Comparison of ENCODE assay signal across 1 cellular context in the genomic region with DNA sequence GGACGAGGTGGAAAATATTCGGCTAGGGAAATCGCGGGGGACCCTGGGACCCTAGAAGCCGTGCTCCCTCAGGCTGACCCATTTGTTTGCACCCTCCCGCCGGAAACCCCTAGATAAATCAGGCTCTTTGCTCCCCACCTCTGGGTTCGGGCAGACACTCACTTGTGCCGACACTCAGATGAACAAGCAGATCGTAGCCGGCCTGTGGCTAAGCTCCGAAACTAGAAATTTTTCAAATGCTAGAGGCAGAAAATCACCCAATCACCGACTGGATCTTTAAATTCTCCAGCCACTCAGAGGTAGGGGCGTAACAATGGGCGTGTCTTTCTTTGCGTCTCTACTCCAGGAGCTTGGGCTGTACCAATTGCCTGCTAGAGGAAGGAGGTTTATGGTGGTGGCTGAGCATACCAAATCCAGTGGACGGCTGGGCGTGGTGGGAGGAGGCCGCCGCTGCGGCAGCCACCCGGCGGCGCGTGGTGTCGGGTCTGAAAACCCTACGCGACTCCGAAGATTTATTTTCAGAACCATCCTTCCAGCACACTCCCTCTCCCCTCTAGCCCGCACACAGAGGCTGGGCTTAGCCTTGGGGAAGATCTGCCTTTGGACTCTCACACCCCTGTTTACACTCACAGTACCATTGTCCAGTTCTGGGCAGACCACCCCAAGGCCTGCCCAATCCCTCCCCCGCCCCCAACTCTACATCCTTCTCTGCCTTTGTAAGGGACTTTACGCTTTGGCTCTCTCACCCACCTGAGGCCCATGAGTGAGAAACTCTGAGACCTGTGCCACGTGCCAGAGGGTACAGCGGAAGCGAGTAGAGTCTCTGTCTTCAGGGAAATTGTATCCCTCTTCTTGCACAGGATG.
TF ChIP-seq lines count a peak whose summit lies in the region.

TSS of gene PIF1 (minus strand) at position 217 of the 864 bp plus-strand sequence. CDS start 1,312 bp downstream, outside the sequence.

TF ChIP-seq in K562, 482 proteins besides CTCF, POLR2A, EP300 and RAD21 (continued from another document and continues in another):
- TF ChIP-seq, protein P1, sequence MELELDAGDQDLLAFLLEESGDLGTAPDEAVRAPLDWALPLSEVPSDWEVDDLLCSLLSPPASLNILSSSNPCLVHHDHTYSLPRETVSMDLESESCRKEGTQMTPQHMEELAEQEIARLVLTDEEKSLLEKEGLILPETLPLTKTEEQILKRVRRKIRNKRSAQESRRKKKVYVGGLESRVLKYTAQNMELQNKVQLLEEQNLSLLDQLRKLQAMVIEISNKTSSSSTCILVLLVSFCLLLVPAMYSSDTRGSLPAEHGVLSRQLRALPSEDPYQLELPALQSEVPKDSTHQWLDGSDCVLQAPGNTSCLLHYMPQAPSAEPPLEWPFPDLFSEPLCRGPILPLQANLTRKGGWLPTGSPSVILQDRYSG (tag; conservative IDR thresholded peaks at IDR 0.05; ENCODE audit: low read depth): no peak
- TF ChIP-seq SIX5 (IDR thresholded peaks at IDR 0.05; ENCODE audit: borderline replicate concordance in 1 of 2, insufficient read depth in 1 of 2, low read depth in 1 of 2, low read length in 2 of 2) (peak in 1 of 2 experiments; percentile 23; a peak in 1 of 4 replicates), E4F1 (CRISPR knock-in tag; IDR thresholded peaks at IDR 0.05; ENCODE audit: borderline replicate concordance) (no peak), MAZ (CRISPR knock-in tag; conservative IDR thresholded peaks at IDR 0.05 in 1 of 2, IDR thresholded peaks at IDR 0.05 in 1 of 2) (peak; percentile 19 to 57; a peak in 1 of 4 replicates), GTF2F1 (IDR thresholded peaks at IDR 0.05; ENCODE audit: low read depth, low read length) (peak; percentile 32; the same call in 1 of the 2 replicates), RNF2 (IDR thresholded peaks at IDR 0.05) (0 out of 2 replicates have a peak, but pooled peaks have one; percentile 41), POLR2G (IDR thresholded peaks at IDR 0.05; ENCODE audit: low read depth, low read length) (peak; percentile 89), L3MBTL2 (IDR thresholded peaks at IDR 0.05) (peak; percentile 87), HIVEP1 (CRISPR knock-in tag; IDR thresholded peaks at IDR 0.05) (no peak), PHB2 (IDR thresholded peaks at IDR 0.05; ENCODE audit: low read depth) (no peak), NBN (IDR thresholded peaks at IDR 0.05; ENCODE audit: low read depth) (peak; percentile 76; the same call in 1 of the 2 replicates), SMARCE1 (IDR thresholded peaks at IDR 0.05) (0 out of 2 replicates have a peak, but pooled peaks have one; percentile 11), SREBF1 (IDR thresholded peaks at IDR 0.05; ENCODE audit: borderline replicate concordance, low read depth, low read length) (peak; percentile 82; the same call in 1 of the 2 replicates), MTA3 (IDR thresholded peaks at IDR 0.05; ENCODE audit: borderline replicate concordance) (peak; percentile 68), TAL1 (IDR thresholded peaks at IDR 0.05) (no peak), ZNF592 (IDR thresholded peaks at IDR 0.05) (peak; percentile 63; the same call in 1 of the 2 replicates), NFRKB (IDR thresholded peaks at IDR 0.05; ENCODE audit: low read depth) (0 out of 2 replicates have a peak, but pooled peaks have one; percentile 15), JUND (IDR thresholded peaks at IDR 0.05; ENCODE audit: borderline replicate concordance, low read depth, low read length) (peak; percentile 95), JUND (tag; IDR thresholded peaks at IDR 0.05; ENCODE audit: borderline replicate concordance, low read depth, low read length) (no peak), ZNF140 (CRISPR knock-in tag; IDR thresholded peaks at IDR 0.05) (no peak), SP1 (CRISPR knock-in tag; IDR thresholded peaks at IDR 0.05) (peak; percentile 93), MCM7 (IDR thresholded peaks at IDR 0.05) (no peak), VEZF1 (CRISPR knock-in tag; IDR thresholded peaks at IDR 0.05) (peak; percentile 37; the same call in 1 of the 2 replicates), FOXK1 (CRISPR knock-in tag; IDR thresholded peaks at IDR 0.05; ENCODE audit: borderline replicate concordance) (no peak), NCOA6 (IDR thresholded peaks at IDR 0.05) (no peak), THRB (CRISPR knock-in tag; conservative IDR thresholded peaks at IDR 0.05) (0 out of 2 replicates have a peak, but pooled peaks have one; percentile 23), CC2D1A (IDR thresholded peaks at IDR 0.05) (peak; percentile 89), FOXO4 (CRISPR knock-in tag; IDR thresholded peaks at IDR 0.05) (peak; percentile 62; the same call in 1 of the 2 replicates), SMAD3 (CRISPR knock-in tag; conservative IDR thresholded peaks at IDR 0.05) (no peak)
- TF ChIP-seq, protein P2, sequence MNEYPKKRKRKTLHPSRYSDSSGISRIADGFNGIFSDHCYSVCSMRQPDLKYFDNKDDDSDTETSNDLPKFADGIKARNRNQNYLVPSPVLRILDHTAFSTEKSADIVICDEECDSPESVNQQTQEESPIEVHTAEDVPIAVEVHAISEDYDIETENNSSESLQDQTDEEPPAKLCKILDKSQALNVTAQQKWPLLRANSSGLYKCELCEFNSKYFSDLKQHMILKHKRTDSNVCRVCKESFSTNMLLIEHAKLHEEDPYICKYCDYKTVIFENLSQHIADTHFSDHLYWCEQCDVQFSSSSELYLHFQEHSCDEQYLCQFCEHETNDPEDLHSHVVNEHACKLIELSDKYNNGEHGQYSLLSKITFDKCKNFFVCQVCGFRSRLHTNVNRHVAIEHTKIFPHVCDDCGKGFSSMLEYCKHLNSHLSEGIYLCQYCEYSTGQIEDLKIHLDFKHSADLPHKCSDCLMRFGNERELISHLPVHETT (CRISPR knock-in tag; conservative IDR thresholded peaks at IDR 0.05 in 1 of 2, IDR thresholded peaks at IDR 0.05 in 1 of 2): 0 out of 4 replicates have a peak, but pooled peaks of 1 of the 2 experiments have one; percentile 19
- TF ChIP-seq, protein P3, sequence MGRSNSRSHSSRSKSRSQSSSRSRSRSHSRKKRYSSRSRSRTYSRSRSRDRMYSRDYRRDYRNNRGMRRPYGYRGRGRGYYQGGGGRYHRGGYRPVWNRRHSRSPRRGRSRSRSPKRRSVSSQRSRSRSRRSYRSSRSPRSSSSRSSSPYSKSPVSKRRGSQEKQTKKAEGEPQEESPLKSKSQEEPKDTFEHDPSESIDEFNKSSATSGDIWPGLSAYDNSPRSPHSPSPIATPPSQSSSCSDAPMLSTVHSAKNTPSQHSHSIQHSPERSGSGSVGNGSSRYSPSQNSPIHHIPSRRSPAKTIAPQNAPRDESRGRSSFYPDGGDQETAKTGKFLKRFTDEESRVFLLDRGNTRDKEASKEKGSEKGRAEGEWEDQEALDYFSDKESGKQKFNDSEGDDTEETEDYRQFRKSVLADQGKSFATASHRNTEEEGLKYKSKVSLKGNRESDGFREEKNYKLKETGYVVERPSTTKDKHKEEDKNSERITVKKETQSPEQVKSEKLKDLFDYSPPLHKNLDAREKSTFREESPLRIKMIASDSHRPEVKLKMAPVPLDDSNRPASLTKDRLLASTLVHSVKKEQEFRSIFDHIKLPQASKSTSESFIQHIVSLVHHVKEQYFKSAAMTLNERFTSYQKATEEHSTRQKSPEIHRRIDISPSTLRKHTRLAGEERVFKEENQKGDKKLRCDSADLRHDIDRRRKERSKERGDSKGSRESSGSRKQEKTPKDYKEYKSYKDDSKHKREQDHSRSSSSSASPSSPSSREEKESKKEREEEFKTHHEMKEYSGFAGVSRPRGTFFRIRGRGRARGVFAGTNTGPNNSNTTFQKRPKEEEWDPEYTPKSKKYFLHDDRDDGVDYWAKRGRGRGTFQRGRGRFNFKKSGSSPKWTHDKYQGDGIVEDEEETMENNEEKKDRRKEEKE (IDR thresholded peaks at IDR 0.05; ENCODE audit: borderline replicate concordance in 1 of 2, control insufficient read depth in 1 of 2, low read depth in 2 of 2, low read length in 1 of 2): peak in 1 of 2 experiments; percentile 85; a peak in 1 of 4 replicates
- TF ChIP-seq, protein P4, sequence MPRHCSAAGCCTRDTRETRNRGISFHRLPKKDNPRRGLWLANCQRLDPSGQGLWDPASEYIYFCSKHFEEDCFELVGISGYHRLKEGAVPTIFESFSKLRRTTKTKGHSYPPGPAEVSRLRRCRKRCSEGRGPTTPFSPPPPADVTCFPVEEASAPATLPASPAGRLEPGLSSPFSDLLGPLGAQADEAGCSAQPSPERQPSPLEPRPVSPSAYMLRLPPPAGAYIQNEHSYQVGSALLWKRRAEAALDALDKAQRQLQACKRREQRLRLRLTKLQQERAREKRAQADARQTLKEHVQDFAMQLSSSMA (CRISPR knock-in tag; IDR thresholded peaks at IDR 0.05): no peak
- TF ChIP-seq, protein P5, sequence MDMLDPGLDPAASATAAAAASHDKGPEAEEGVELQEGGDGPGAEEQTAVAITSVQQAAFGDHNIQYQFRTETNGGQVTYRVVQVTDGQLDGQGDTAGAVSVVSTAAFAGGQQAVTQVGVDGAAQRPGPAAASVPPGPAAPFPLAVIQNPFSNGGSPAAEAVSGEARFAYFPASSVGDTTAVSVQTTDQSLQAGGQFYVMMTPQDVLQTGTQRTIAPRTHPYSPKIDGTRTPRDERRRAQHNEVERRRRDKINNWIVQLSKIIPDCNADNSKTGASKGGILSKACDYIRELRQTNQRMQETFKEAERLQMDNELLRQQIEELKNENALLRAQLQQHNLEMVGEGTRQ (CRISPR knock-in tag; IDR thresholded peaks at IDR 0.05): no peak
